In genomic region chr1:221748981-221749380, GRCh38 we compare ENCODE assay signal across 27 cellular contexts.
"Had no signal": no experiment of that assay in that cellular context is flagged by ENCODE, and none has a peak within 500 bp of the region (broad histone marks: within the 10 kb centered on the region; RNA-seq: fewer than 3 reads in every experiment).

No MANE protein-coding gene starts in this region.

- H3K4me3 ChIP-seq: left ventricle myocardium inferior, lung, pancreas, prostate gland, skin epidermis, tibial nerve, upper lobe of left lung, vagina had no signal

- H3K27me3 Mint-ChIP-seq: stimulated activated naive CD8-positive, alpha-beta T cell treated with anti-CD3 and anti-CD28 coated beads, Interleukin-15, amount 100 ng/mL, for 72 hours had no signal

- H3K36me3 ChIP-seq: left ventricle myocardium inferior, pancreas, prostate gland, tibial nerve, upper lobe of left lung, vagina had no signal

- FAIRE-seq: islet of Langerhans, kidney, pancreas had no signal

- H3K4me1 ChIP-seq: pancreas, prostate gland, tibial nerve had no signal

- H3K4me1 Mint-ChIP-seq: nephron, neural crest cell had no signal

- H3K9me3 ChIP-seq: left ventricle myocardium inferior, pancreas, prostate gland, tibial nerve, upper lobe of left lung, vagina had no signal

- H3K4me3 Mint-ChIP-seq: immature natural killer cell; naive thymus-derived CD8-positive, alpha-beta T cell; nephron; neural crest cell; stimulated activated naive CD8-positive, alpha-beta T cell treated with anti-CD3 and anti-CD28 coated beads, Interleukin-15, amount 100 ng/mL, for 72 hours had no signal

- DNase-seq: hypothalamus; immature natural killer cell; kidney; left ventricle myocardium inferior; naive thymus-derived CD8-positive, alpha-beta T cell; nucleus accumbens; pancreas; posterior cingulate gyrus; retina; right cardiac atrium; stimulated activated CD4-positive, alpha-beta T cell treated with anti-CD3 and anti-CD28 coated beads, Interleukin-12 subunit alpha, Interleukin-12 subunit beta, amount 100 ng/mL, for 4 hours; stimulated activated CD4-positive, alpha-beta T cell treated with anti-CD3 and anti-CD28 coated beads, Interleukin-15, amount 100 ng/mL, for 24 hours; stimulated activated CD4-positive, alpha-beta T cell treated with anti-CD3 and anti-CD28 coated beads, Interleukin-2, amount 100 ng/mL, for 24 hours; stimulated activated CD4-positive, alpha-beta T cell treated with anti-CD3 and anti-CD28 coated beads, Interleukin-4, amount 100 ng/mL, for 1 hour; stimulated activated naive CD4-positive, alpha-beta T cell treated with Interleukin-2 at 50 U/mL for 16 hours; stimulated activated naive CD8-positive, alpha-beta T cell treated with anti-CD3 and anti-CD28 coated beads, Interleukin-15, amount 100 ng/mL, for 72 hours; substantia nigra; upper lobe of left lung had no signal

- ATAC-seq: naive thymus-derived CD8-positive, alpha-beta T cell; pancreas; right cardiac atrium; sciatic nerve; stimulated activated naive CD8-positive, alpha-beta T cell treated with anti-CD3 and anti-CD28 coated beads, Interleukin-15, amount 100 ng/mL, for 72 hours had no signal

- H3K27ac Mint-ChIP-seq: immature natural killer cell; naive thymus-derived CD8-positive, alpha-beta T cell; nephron; stimulated activated naive CD8-positive, alpha-beta T cell treated with anti-CD3 and anti-CD28 coated beads, Interleukin-15, amount 100 ng/mL, for 72 hours had no signal

- H3K27me3 ChIP-seq: pancreas, tibial nerve, upper lobe of left lung, vagina had no signal

- H3K36me3 Mint-ChIP-seq: immature natural killer cell; naive thymus-derived CD8-positive, alpha-beta T cell had no signal

- H3K9me3 Mint-ChIP-seq: immature natural killer cell; naive thymus-derived CD8-positive, alpha-beta T cell; nephron; neural crest cell had no signal

- H3K27ac ChIP-seq: left ventricle myocardium inferior, pancreas, prostate gland, skin epidermis, tibial nerve, upper lobe of left lung, vagina had no signal
